1 cellular context compared by ENCODE assay signal in the genomic region with DNA sequence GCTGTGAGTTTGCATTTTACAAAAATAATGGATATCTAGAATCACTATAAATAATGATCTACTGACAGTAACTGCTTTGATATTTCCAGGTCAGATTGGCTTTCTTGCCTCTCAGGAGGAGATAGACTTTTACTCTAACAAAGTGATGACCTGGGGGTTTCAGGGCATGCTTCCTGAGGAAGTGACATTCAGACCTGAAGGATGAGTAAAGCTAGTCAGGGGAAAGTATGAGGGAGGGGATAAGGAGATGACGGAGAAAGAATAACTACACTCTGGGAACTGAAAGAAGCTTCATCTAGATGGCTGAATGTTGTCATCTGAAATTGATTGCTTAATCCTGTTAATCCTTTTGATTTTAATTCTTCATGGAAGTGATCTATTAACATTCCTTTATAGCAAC.
TF ChIP-seq lines count a peak whose summit lies in the region.

No MANE protein-coding gene starts in this region.

TF ChIP-seq in K562, 482 proteins besides CTCF, POLR2A, EP300 and RAD21:
- TF ChIP-seq TGIF2 (CRISPR knock-in tag; IDR thresholded peaks at IDR 0.05): no peak
- no peak for TF ChIP-seq BCOR (IDR thresholded peaks at IDR 0.05)
- TF ChIP-seq CCNT2 (IDR thresholded peaks at IDR 0.05; ENCODE audit: borderline replicate concordance, extremely low read depth, insufficient read length, low read depth, low read length): no peak
- TF ChIP-seq MXI1 (IDR thresholded peaks at IDR 0.05; ENCODE audit: low read depth, low read length): no peak
- TF ChIP-seq XRCC3 (IDR thresholded peaks at IDR 0.05): no peak
- TF ChIP-seq, protein P1, sequence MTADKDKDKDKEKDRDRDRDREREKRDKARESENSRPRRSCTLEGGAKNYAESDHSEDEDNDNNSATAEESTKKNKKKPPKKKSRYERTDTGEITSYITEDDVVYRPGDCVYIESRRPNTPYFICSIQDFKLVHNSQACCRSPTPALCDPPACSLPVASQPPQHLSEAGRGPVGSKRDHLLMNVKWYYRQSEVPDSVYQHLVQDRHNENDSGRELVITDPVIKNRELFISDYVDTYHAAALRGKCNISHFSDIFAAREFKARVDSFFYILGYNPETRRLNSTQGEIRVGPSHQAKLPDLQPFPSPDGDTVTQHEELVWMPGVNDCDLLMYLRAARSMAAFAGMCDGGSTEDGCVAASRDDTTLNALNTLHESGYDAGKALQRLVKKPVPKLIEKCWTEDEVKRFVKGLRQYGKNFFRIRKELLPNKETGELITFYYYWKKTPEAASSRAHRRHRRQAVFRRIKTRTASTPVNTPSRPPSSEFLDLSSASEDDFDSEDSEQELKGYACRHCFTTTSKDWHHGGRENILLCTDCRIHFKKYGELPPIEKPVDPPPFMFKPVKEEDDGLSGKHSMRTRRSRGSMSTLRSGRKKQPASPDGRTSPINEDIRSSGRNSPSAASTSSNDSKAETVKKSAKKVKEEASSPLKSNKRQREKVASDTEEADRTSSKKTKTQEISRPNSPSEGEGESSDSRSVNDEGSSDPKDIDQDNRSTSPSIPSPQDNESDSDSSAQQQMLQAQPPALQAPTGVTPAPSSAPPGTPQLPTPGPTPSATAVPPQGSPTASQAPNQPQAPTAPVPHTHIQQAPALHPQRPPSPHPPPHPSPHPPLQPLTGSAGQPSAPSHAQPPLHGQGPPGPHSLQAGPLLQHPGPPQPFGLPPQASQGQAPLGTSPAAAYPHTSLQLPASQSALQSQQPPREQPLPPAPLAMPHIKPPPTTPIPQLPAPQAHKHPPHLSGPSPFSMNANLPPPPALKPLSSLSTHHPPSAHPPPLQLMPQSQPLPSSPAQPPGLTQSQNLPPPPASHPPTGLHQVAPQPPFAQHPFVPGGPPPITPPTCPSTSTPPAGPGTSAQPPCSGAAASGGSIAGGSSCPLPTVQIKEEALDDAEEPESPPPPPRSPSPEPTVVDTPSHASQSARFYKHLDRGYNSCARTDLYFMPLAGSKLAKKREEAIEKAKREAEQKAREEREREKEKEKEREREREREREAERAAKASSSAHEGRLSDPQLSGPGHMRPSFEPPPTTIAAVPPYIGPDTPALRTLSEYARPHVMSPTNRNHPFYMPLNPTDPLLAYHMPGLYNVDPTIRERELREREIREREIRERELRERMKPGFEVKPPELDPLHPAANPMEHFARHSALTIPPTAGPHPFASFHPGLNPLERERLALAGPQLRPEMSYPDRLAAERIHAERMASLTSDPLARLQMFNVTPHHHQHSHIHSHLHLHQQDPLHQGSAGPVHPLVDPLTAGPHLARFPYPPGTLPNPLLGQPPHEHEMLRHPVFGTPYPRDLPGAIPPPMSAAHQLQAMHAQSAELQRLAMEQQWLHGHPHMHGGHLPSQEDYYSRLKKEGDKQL (CRISPR knock-in tag; IDR thresholded peaks at IDR 0.05; ENCODE audit: borderline replicate concordance): no peak
- TF ChIP-seq, protein P2, sequence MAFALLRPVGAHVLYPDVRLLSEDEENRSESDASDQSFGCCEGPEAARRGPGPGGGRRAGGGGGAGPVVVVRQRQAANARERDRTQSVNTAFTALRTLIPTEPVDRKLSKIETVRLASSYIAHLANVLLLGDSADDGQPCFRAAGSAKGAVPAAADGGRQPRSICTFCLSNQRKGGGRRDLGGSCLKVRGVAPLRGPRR (CRISPR knock-in tag; IDR thresholded peaks at IDR 0.05): no peak
- TF ChIP-seq, protein P3, sequence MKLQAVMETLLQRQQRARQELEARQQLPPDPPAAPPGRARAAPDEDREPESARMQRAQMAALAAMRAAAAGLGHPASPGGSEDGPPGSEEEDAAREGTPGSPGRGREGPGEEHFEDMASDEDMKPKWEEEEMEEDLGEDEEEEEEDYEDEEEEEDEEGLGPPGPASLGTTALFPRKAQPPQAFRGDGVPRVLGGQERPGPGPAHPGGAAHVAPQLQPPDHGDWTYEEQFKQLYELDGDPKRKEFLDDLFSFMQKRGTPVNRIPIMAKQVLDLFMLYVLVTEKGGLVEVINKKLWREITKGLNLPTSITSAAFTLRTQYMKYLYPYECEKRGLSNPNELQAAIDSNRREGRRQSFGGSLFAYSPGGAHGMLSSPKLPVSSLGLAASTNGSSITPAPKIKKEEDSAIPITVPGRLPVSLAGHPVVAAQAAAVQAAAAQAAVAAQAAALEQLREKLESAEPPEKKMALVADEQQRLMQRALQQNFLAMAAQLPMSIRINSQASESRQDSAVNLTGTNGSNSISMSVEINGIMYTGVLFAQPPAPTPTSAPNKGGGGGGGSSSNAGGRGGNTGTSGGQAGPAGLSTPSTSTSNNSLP (IDR thresholded peaks at IDR 0.05; ENCODE audit: borderline replicate concordance, low read depth, low read length): no peak
- TF ChIP-seq TAF7 (tag; IDR thresholded peaks at IDR 0.05): no peak
- TF ChIP-seq ZNF707 (CRISPR knock-in tag; conservative IDR thresholded peaks at IDR 0.05): no peak
